9 cellular contexts compared by ENCODE assay signal in the genomic region with DNA sequence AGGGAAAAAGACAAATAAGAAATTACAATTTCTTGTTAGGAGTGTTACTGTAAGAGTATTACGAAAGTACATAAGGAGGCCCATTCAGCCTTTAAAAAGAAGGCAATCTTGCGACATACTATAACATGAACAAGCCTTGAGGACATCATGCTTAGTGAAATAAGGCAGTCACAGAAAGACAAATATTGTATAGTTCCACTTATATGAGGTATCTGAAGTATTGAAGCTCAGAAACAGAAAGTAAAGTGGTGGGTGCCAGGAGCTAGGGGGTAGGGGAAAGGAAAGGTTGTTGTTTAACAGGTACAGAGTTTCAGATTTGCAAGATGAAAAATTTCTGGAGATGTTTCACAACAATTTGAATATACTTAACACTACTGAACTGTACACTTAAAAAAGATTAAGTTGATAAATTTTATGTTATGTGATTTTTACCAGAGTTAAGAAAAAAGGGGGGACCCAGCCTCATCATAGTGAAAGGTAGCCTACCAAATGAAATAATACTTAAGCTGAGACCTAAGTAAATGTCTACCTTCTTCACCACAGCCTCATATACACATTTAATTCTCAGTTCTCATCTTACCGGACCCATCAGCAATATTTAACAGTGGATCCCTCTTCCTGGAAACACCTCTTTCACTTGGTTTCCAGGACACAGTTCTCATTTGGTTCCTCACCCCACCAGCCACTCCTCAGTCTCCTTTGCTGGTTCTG. TPM values are rescaled to one million over a fixed set of nuclear protein-coding genes. Genes with fewer than 3 reads are reported as not detected.
A peak's percentile ranks its signal among the peaks of the same experiment; 100 is the strongest.
DNase-seq lines count a peak whose midpoint lies in the region; ATAC-seq lines count a peak whose summit lies in the region.
"Had no signal": no experiment of that assay in that cellular context is flagged by ENCODE, and none has a peak within 500 bp of the region (broad histone marks: within the 10 kb centered on the region; RNA-seq: fewer than 3 reads in every experiment).

No MANE protein-coding gene starts in this region.

- ATAC-seq in GM21576 (IDR thresholded peaks at IDR 0.05; ENCODE audit: unreplicated experiment) = peak; percentile 56

- CTCF ChIA-PET in CD8-positive, alpha-beta memory T cell (lab: Charles Lee) = no interaction called here

- H3K27me3 ChIP-seq in CD8-positive, alpha-beta memory T cell (ENCODE audit: insufficient read depth, low read length, poor library complexity, severe bottlenecking) = no peaks in the 10 kb centered on the region

- no peaks in the 10 kb centered on the region for H3K36me3 ChIP-seq in CD8-positive, alpha-beta memory T cell (ENCODE audit: insufficient read depth, low read length)

- no peak overlapping the region for H3K27ac ChIP-seq in CD8-positive, alpha-beta memory T cell (ENCODE audit: low read depth, low read length)

- POLR2A ChIA-PET in CD8-positive, alpha-beta memory T cell (lab: Charles Lee) = no interaction called here

- peak overlapping the region in 7 of 8 donors; percentile 37 to 76 (median 64) for H3K27ac Mint-ChIP-seq in CD8-positive, alpha-beta memory T cell

- H3K4me3 ChIP-seq in CD8-positive, alpha-beta memory T cell (ENCODE audit: low read length) = no peak overlapping the region

- no peak for DNase-seq in CD8-positive, alpha-beta memory T cell
- peak; percentile 50 for DNase-seq in OCI-M1 (lab: John Stamatoyannopoulos, UW)
- DNase-seq in foreskin melanocyte = peak; percentile 67
- DNase-seq in HK-2 (ENCODE audit: unreplicated experiment) = no peak
- DNase-seq in NCI-H1092 (lab: John Stamatoyannopoulos, UW) = no peak
- DNase-seq in activated CD4-positive, alpha-beta T cell treated with anti-CD3 and anti-CD28 coated beads for 48 hours = no peak
- no peak for DNase-seq in stimulated activated CD4-positive, alpha-beta T cell treated with anti-CD3 and anti-CD28 coated beads, Interleukin-2, amount 100 ng/mL, for 24 hours
- DNase-seq: T1000 had no signal

- H3K4me1 ChIP-seq in CD8-positive, alpha-beta memory T cell (ENCODE audit: insufficient read depth, low read length) = peaks cover 51% of the 10 kb centered on the region

- H3K4me3 Mint-ChIP-seq in CD8-positive, alpha-beta memory T cell = peak overlapping the region in 4 of 7 donors; percentile 21 to 54 (median 31)

- H3K9me3 Mint-ChIP-seq in CD8-positive, alpha-beta memory T cell = no peaks in the 10 kb centered on the region

- no peaks in the 10 kb centered on the region for H3K27me3 Mint-ChIP-seq in CD8-positive, alpha-beta memory T cell

- peaks cover 0 to 29% (median 10%) of the 10 kb centered on the region in 3 donors for H3K36me3 Mint-ChIP-seq in CD8-positive, alpha-beta memory T cell

- peaks cover 69 to 92% (median 84%) of the 10 kb centered on the region in 3 donors for H3K4me1 Mint-ChIP-seq in CD8-positive, alpha-beta memory T cell

- no peaks in the 10 kb centered on the region for H3K9me3 ChIP-seq in CD8-positive, alpha-beta memory T cell (ENCODE audit: low read length)

RNA-seq across cellular contexts. Expression of a gene that starts 19.5 kb away (rescaled TPM):
- total RNA-seq in CD8-positive, alpha-beta memory T cell = 10 to 100 TPM; 51.5 to 51.6 TPM
- polyA plus RNA-seq in CD8-positive, alpha-beta memory T cell = 7.5 TPM

Comparison
In these comparisons a context has a peak if more than half of its experiments do, and no peak if none do; other contexts are left out.
1. DNase-seq: peak in OCI-M1 (single experiment) and foreskin melanocyte (single experiment); none in CD8-positive, alpha-beta memory T cell (0 of 5), HK-2 (single experiment), NCI-H1092 (single experiment), activated CD4-positive, alpha-beta T cell treated with anti-CD3 and anti-CD28 coated beads for 48 hours (single experiment) and stimulated activated CD4-positive, alpha-beta T cell treated with anti-CD3 and anti-CD28 coated beads, Interleukin-2, amount 100 ng/mL, for 24 hours (0 of 2).